8 cellular contexts compared by ENCODE assay signal in the genomic region with DNA sequence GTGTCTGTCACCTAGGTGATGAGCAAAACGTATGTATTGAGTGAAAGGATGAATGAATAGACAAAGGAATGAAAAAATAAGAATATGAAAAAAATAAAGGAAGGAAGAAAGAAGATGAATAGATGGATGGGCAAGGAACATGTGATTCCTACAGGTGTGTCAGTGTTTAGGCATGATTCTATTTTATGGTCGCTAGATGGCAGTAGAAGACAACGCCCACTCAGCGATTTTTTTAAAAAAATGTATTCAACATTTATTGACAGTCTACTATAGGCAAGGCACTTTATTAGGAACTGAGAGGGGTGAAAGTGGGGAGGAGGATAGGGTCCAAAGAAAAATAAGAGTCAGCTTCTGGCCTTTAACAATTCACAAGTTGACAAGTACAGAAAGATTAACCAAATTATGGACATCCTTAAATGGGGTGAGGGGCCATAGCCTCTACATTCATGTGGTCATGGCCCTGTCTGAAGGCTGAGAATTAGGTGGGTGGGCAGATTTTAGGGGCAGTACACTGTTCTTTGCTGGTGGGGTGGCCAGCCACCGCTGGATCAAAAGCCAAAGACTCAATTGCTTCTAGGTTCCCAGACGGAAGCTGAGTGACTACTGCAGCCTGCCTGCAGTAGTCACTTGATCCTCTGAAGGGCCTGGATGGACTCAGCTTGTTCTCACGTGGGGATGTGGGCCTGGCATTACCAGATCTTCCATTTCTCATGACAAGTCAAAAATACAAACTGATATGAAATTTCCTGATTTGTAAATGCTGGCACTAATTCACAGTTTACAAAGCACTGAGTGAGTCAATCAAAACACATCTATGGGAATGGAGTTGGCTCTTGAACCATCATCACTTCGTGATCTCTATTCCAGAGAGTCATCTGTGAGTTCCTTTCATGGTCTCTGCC.
DNase-seq lines count a peak whose midpoint lies in the region; ATAC-seq and TF ChIP-seq lines count a peak whose summit lies in the region.

No MANE protein-coding gene starts in this region.

- no peak for ATAC-seq in stimulated activated memory B cell treated with anti-CD40 and anti-IgM and Interleukin-4, amounts not matched to agents 10 μg/mL and 1 μg/mL and 100 μg/mL, for 72 hours

- peak; percentile 73 for TF ChIP-seq CTCF in DOHH2 (IDR thresholded peaks at IDR 0.05; ENCODE audit: low read depth, low read length, poor library complexity, severe bottlenecking)
- TF ChIP-seq CTCF in RWPE1 (conservative IDR thresholded peaks at IDR 0.05; ENCODE audit: low read depth) = peak; percentile 90
- peak; percentile 70 for TF ChIP-seq CTCF in fibroblast of the aortic adventitia (IDR thresholded peaks at IDR 0.05; ENCODE audit: insufficient read depth, low read length)

- H3K36me3 Mint-ChIP-seq in stimulated activated memory B cell treated with anti-CD40 and anti-IgM and Interleukin-4, amounts not matched to agents 10 μg/mL and 1 μg/mL and 100 μg/mL, for 72 hours = no peaks in the 10 kb centered on the region

- no peaks in the 10 kb centered on the region for H3K9me3 ChIP-seq in DOHH2 (ENCODE audit: control insufficient read depth, insufficient read depth, low read length)

- POLR2A ChIA-PET in RWPE1 (lab: Yijun Ruan, JAX; ENCODE audit: low non-redundant PET) = no interaction called here

- DNase-seq in HT-29 (ENCODE audit: low spot score) (peak; percentile 58), RWPE1 (ENCODE audit: low spot score) (peak; percentile 36), fibroblast of the aortic adventitia (ENCODE audit: low read depth) (peak; percentile 61), NCI-H524 treated with DMSO at 0.1 percent for 48 hours (lab: John Stamatoyannopoulos, UW) (no peak), ureter (ENCODE audit: low spot score) (no peak)
- DNase-seq in NK-92 treated with Interleukin-12 subunit alpha and Interleukin-12 subunit beta, amount 100 ng/mL, for 24 hours (lab: John Stamatoyannopoulos, UW) = no peak

- H3K4me3 ChIP-seq in DOHH2 (ENCODE audit: low read length) (no peak overlapping the region), fibroblast of the aortic adventitia (ENCODE audit: low read depth, low read length) (no peak overlapping the region)

- H3K9me2 ChIP-seq in DOHH2 (replicated peaks; ENCODE audit: control insufficient read depth, low read length) = no peaks in the 10 kb centered on the region

- H3K9me3 Mint-ChIP-seq in stimulated activated memory B cell treated with anti-CD40 and anti-IgM and Interleukin-4, amounts not matched to agents 10 μg/mL and 1 μg/mL and 100 μg/mL, for 72 hours = no peaks in the 10 kb centered on the region

- peaks cover 9% of the 10 kb centered on the region for H3K27me3 Mint-ChIP-seq in stimulated activated memory B cell treated with anti-CD40 and anti-IgM and Interleukin-4, amounts not matched to agents 10 μg/mL and 1 μg/mL and 100 μg/mL, for 72 hours

- peaks cover 3% of the 10 kb centered on the region; the same call in 1 of the 2 replicates for H3F3A ChIP-seq in DOHH2 (ENCODE audit: control insufficient read depth, insufficient read depth)

- no peaks in the 10 kb centered on the region for H3K36me3 ChIP-seq in DOHH2 (ENCODE audit: control insufficient read depth, low read length)

- H3K27ac Mint-ChIP-seq in stimulated activated memory B cell treated with anti-CD40 and anti-IgM and Interleukin-4, amounts not matched to agents 10 μg/mL and 1 μg/mL and 100 μg/mL, for 72 hours = peak overlapping the region; percentile 25

- CTCF ChIA-PET in RWPE1 (lab: Yijun Ruan, JAX) = interaction anchor here (0.6 to 3.0 kb wide), 11 partner anchors 82 to 978 kb away, joined by 3 to 17 read pairs (median 4); no protein-coding TSS in a partner anchor

- no peak overlapping the region for H3K4me3 Mint-ChIP-seq in stimulated activated memory B cell treated with anti-CD40 and anti-IgM and Interleukin-4, amounts not matched to agents 10 μg/mL and 1 μg/mL and 100 μg/mL, for 72 hours

- H3K79me2 ChIP-seq in DOHH2 (ENCODE audit: control insufficient read depth, low read length) = no peaks in the 10 kb centered on the region

- peaks cover 42% of the 10 kb centered on the region for H3K4me1 Mint-ChIP-seq in stimulated activated memory B cell treated with anti-CD40 and anti-IgM and Interleukin-4, amounts not matched to agents 10 μg/mL and 1 μg/mL and 100 μg/mL, for 72 hours

- no peaks in the 10 kb centered on the region for H3K27me3 ChIP-seq in DOHH2 (ENCODE audit: control insufficient read depth, low read length)

- H3K27ac ChIP-seq in DOHH2 (ENCODE audit: low read depth, low read length) (no peak overlapping the region), RWPE1 (no peak overlapping the region)

- H3K4me2 ChIP-seq in DOHH2 (ENCODE audit: low read length) = no peak overlapping the region

- H3K4me1 ChIP-seq in DOHH2 (ENCODE audit: control insufficient read depth, low read length) = peaks cover 27% of the 10 kb centered on the region

- H4K20me1 ChIP-seq in DOHH2 (ENCODE audit: control insufficient read depth, insufficient read depth, low read depth, low read length) = no peaks in the 10 kb centered on the region

Comparison
In these comparisons a context has a peak if more than half of its experiments do, and no peak if none do; other contexts are left out.
1. DNase-seq: peak in HT-29 (single experiment), RWPE1 (single experiment) and fibroblast of the aortic adventitia (single experiment); none in NCI-H524 treated with DMSO at 0.1 percent for 48 hours (single experiment), ureter (single experiment) and NK-92 treated with Interleukin-12 subunit alpha and Interleukin-12 subunit beta, amount 100 ng/mL, for 24 hours (single experiment).
2. Peak in every context shown above with its lines, with median percentiles within 50 percentile points of each other: CTCF ChIP-seq.